ENCODE assay signal across 13 cellular contexts in the genomic region with DNA sequence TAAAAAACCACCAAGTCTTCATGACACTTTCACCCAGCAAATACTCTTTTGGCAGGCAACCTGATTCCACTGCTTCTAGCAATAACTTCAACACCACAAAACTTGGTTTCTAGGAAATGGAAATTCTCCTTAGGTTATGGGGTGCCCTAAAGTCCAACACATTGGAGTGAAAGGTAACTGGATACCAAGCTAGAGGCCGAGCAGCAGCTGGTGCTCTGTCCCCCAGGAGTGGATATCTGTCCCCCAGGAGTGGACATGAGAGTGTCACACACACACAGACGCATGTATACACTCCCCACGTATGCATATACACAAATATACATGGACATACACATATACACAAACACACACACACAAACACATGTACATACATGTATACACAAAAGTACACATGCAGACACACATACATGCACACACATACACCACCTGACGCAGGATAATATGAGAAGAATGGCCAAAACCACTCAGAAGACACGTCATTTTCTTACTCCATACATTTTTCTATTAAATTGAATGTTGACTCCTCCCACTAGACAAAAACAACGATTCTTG. TPM values are rescaled to one million over a fixed set of nuclear protein-coding genes. Genes with fewer than 3 reads are reported as not detected.
A peak's percentile ranks its signal among the peaks of the same experiment; 100 is the strongest.
DNase-seq lines count a peak whose midpoint lies in the region; ATAC-seq and TF ChIP-seq lines count a peak whose summit lies in the region.
"Had no signal": no experiment of that assay in that cellular context is flagged by ENCODE, and none has a peak within 500 bp of the region (broad histone marks: within the 10 kb centered on the region; RNA-seq: fewer than 3 reads in every experiment).

No MANE protein-coding gene starts in this region.

- H3K36me3 ChIP-seq in esophagus muscularis mucosa (no peaks in the 10 kb centered on the region), sigmoid colon (no peaks in the 10 kb centered on the region)
- H3K36me3 ChIP-seq: ovary had no signal

- H3K9me3 ChIP-seq in esophagus muscularis mucosa (no peaks in the 10 kb centered on the region), sigmoid colon (no peaks in the 10 kb centered on the region)
- H3K9me3 ChIP-seq: ovary had no signal

- TF ChIP-seq CTCF in esophagus muscularis mucosa (IDR thresholded peaks at IDR 0.05) = no peak
- no peak for TF ChIP-seq CTCF in sigmoid colon (IDR thresholded peaks at IDR 0.05)
- TF ChIP-seq CTCF in mesothelial cell of epicardium (IDR thresholded peaks at IDR 0.05; ENCODE audit: unreplicated experiment) = no peak

- H3K27me3 Mint-ChIP-seq in stimulated activated naive CD8-positive, alpha-beta T cell treated with anti-CD3 and anti-CD28 coated beads, Interleukin-15, Interleukin-2, amounts not matched to agents 100 ng/mL and 50 ng/mL, for 24 hours = no peaks in the 10 kb centered on the region
- H3K27me3 Mint-ChIP-seq in mesothelial cell of epicardium (ENCODE audit: low read depth) = peaks cover 19% of the 10 kb centered on the region

- H3K27ac ChIP-seq in esophagus muscularis mucosa (replicated peaks in 1 of 4) = peak overlapping the region; percentile 92 to 94 (median 94)
- H3K27ac ChIP-seq in sigmoid colon = peak overlapping the region; percentile 91 to 95 (median 92)

- peak overlapping the region; percentile 71 for H3K27ac Mint-ChIP-seq in stimulated activated naive CD8-positive, alpha-beta T cell treated with anti-CD3 and anti-CD28 coated beads, Interleukin-15, Interleukin-2, amounts not matched to agents 100 ng/mL and 50 ng/mL, for 24 hours
- no peak overlapping the region for H3K27ac Mint-ChIP-seq in mesothelial cell of epicardium
- H3K27ac Mint-ChIP-seq: stimulated activated memory B cell treated with anti-CD40 and anti-IgM and Interleukin-4, amounts not matched to agents 10 μg/mL and 1 μg/mL and 100 μg/mL, for 72 hours had no signal

- intact Hi-C loops in esophagus muscularis mucosa (cut with DNase I) = no loop called here
- intact Hi-C loops in sigmoid colon (cut with DNase I) = loop anchor here (5.0 kb wide), 1 partner anchor 213 kb away; no protein-coding TSS in a partner anchor

- no peak for ATAC-seq in stimulated activated naive CD8-positive, alpha-beta T cell treated with anti-CD3 and anti-CD28 coated beads, Interleukin-15, Interleukin-2, amounts not matched to agents 100 U/mL and 50 U/mL, for 24 hours
- no peak for ATAC-seq in HG02870 (IDR thresholded peaks at IDR 0.05; ENCODE audit: unreplicated experiment)
- ATAC-seq: GM12878; stimulated activated memory B cell treated with anti-CD40 and anti-IgM and Interleukin-4, amounts not matched to agents 10 μg/mL and 1 μg/mL and 100 μg/mL, for 72 hours had no signal

- H3K4me1 ChIP-seq in esophagus muscularis mucosa = peaks cover 79 to 100% (median 96%) of the 10 kb centered on the region in 4 donors
- peaks cover 0 to 92% (median 86%) of the 10 kb centered on the region in 4 donors for H3K4me1 ChIP-seq in sigmoid colon

- H3K27me3 ChIP-seq in esophagus muscularis mucosa (no peaks in the 10 kb centered on the region), sigmoid colon (no peaks in the 10 kb centered on the region)
- H3K27me3 ChIP-seq: ovary had no signal

- peaks cover 64% of the 10 kb centered on the region for H3K4me1 Mint-ChIP-seq in stimulated activated naive CD8-positive, alpha-beta T cell treated with anti-CD3 and anti-CD28 coated beads, Interleukin-15, Interleukin-2, amounts not matched to agents 100 ng/mL and 50 ng/mL, for 24 hours (ENCODE audit: low read depth)
- H3K4me1 Mint-ChIP-seq in mesothelial cell of epicardium = peaks cover 17% of the 10 kb centered on the region

- peak overlapping the region in 2 of 4 donors; percentile 29 to 51 for H3K4me3 ChIP-seq in esophagus muscularis mucosa
- H3K4me3 ChIP-seq in sigmoid colon = no peak overlapping the region
- H3K4me3 ChIP-seq: GM12878, GM23248, ovary, PC-9 had no signal

- no peaks in the 10 kb centered on the region for H3K36me3 Mint-ChIP-seq in stimulated activated naive CD8-positive, alpha-beta T cell treated with anti-CD3 and anti-CD28 coated beads, Interleukin-15, Interleukin-2, amounts not matched to agents 100 ng/mL and 50 ng/mL, for 24 hours (ENCODE audit: low read depth)
- no peaks in the 10 kb centered on the region for H3K36me3 Mint-ChIP-seq in mesothelial cell of epicardium
- H3K36me3 Mint-ChIP-seq: stimulated activated memory B cell treated with anti-CD40 and anti-IgM and Interleukin-4, amounts not matched to agents 10 μg/mL and 1 μg/mL and 100 μg/mL, for 72 hours had no signal

- no peak for TF ChIP-seq POLR2A in esophagus muscularis mucosa (IDR thresholded peaks at IDR 0.05; ENCODE audit: low read depth)
- no peak for TF ChIP-seq POLR2A in sigmoid colon (IDR thresholded peaks at IDR 0.05)

- 66% methylated on average over 6 of the region's 6 CpGs for WGBS in esophagus muscularis mucosa
- 84 to 85% methylated on average over 6 of the region's 6 CpGs for WGBS in sigmoid colon, 2 donors

- no peaks in the 10 kb centered on the region for H3K9me3 Mint-ChIP-seq in stimulated activated naive CD8-positive, alpha-beta T cell treated with anti-CD3 and anti-CD28 coated beads, Interleukin-15, Interleukin-2, amounts not matched to agents 100 ng/mL and 50 ng/mL, for 24 hours
- H3K9me3 Mint-ChIP-seq in mesothelial cell of epicardium = peaks cover 7% of the 10 kb centered on the region
- H3K9me3 Mint-ChIP-seq: stimulated activated memory B cell treated with anti-CD40 and anti-IgM and Interleukin-4, amounts not matched to agents 10 μg/mL and 1 μg/mL and 100 μg/mL, for 72 hours had no signal

- TF ChIP-seq EP300 in esophagus muscularis mucosa (IDR thresholded peaks at IDR 0.05) (no peak), sigmoid colon (IDR thresholded peaks at IDR 0.05) (no peak)

- H3K4me3 Mint-ChIP-seq in stimulated activated naive CD8-positive, alpha-beta T cell treated with anti-CD3 and anti-CD28 coated beads, Interleukin-15, Interleukin-2, amounts not matched to agents 100 ng/mL and 50 ng/mL, for 24 hours = no peak overlapping the region
- no peak overlapping the region for H3K4me3 Mint-ChIP-seq in mesothelial cell of epicardium
- H3K4me3 Mint-ChIP-seq: stimulated activated memory B cell treated with anti-CD40 and anti-IgM and Interleukin-4, amounts not matched to agents 10 μg/mL and 1 μg/mL and 100 μg/mL, for 72 hours had no signal

- no peak for DNase-seq in stimulated activated naive CD8-positive, alpha-beta T cell treated with anti-CD3 and anti-CD28 coated beads, Interleukin-15, Interleukin-2, amounts not matched to agents 100 U/mL and 50 U/mL, for 24 hours
- no peak for DNase-seq in esophagus muscularis mucosa (ENCODE audit: extremely low spot score)
- DNase-seq in sigmoid colon = no peak
- DNase-seq in stimulated activated CD4-positive, alpha-beta T cell treated with anti-CD3 and anti-CD28 coated beads, Interleukin-4, amount 100 ng/mL, for 4 hours = no peak
- DNase-seq in mesothelial cell of epicardium (ENCODE audit: low spot score in 2 of 2, unreplicated experiment in 2 of 2) = no peak
- DNase-seq: GM23248, NCI-H774, ovary, PC-9 had no signal

RNA-seq across cellular contexts. Expression of gene RFX2, which starts 50.8 kb away (rescaled TPM):
- total RNA-seq in esophagus muscularis mucosa (10 to 100 TPM; 25.5 to 49.9 (median 32.8) TPM), sigmoid colon (10 to 100 TPM; 14.3 to 21.2 (median 17.4) TPM), mesothelial cell of epicardium (6.5 to 8.4 TPM (median 7.3 TPM) in 3 replicates)
- polyA plus RNA-seq in sigmoid colon = 1 to 10 TPM; 1.2 to 4.2 (median 3.6) TPM
